ENCODE assay signal across 12 cellular contexts in genomic region chr5:158434749-158435148, GRCh38.
DNase-seq lines count a peak whose midpoint lies in the region; ATAC-seq, FAIRE-seq and TF ChIP-seq lines count a peak whose summit lies in the region.
"Had no signal": no experiment of that assay in that cellular context is flagged by ENCODE, and none has a peak within 500 bp of the region (broad histone marks: within the 10 kb centered on the region; RNA-seq: fewer than 3 reads in every experiment).

No MANE protein-coding gene starts in this region.

- H3K79me2 ChIP-seq in smooth muscle cell (ENCODE audit: low read depth): no peaks in the 10 kb centered on the region

- H3F3A ChIP-seq in smooth muscle cell (ENCODE audit: low read depth): no peaks in the 10 kb centered on the region

- peak overlapping the region; percentile 49 for H3K27ac Mint-ChIP-seq in activated T-cell treated with anti-CD3 and anti-CD28 coated beads, Interleukin-2, amount 50 U/mL, for 24 hours
- H3K27ac Mint-ChIP-seq in activated B cell treated with CpG ODN at 0.5 μM for 24 hours: peak overlapping the region; percentile 33
- H3K27ac Mint-ChIP-seq: GM23338 had no signal

- peaks cover 5% of the 10 kb centered on the region for H3K9me3 Mint-ChIP-seq in activated T-cell treated with anti-CD3 and anti-CD28 coated beads, Interleukin-2, amount 50 U/mL, for 24 hours
- no peaks in the 10 kb centered on the region for H3K9me3 Mint-ChIP-seq in activated B cell treated with CpG ODN at 0.5 μM for 24 hours
- H3K9me3 Mint-ChIP-seq: GM23338 had no signal

- intact Hi-C loops in activated B cell treated with CpG ODN at 0.5 μM for 24 hours (cut with micrococcal nuclease): loop anchor here (5.0 to 10.0 kb wide), 2 partner anchors 37 to 670 kb away; no protein-coding TSS in a partner anchor

- TF ChIP-seq CTCF in activated B cell treated with CpG ODN at 0.5 μM for 24 hours (IDR thresholded peaks at IDR 0.05) (no peak), smooth muscle cell (IDR thresholded peaks at IDR 0.05; ENCODE audit: borderline replicate concordance, insufficient read depth, poor library complexity, severe bottlenecking) (no peak)

- H3K36me3 Mint-ChIP-seq in activated T-cell treated with anti-CD3 and anti-CD28 coated beads, Interleukin-2, amount 50 U/mL, for 24 hours (ENCODE audit: low read depth): no peaks in the 10 kb centered on the region
- no peaks in the 10 kb centered on the region for H3K36me3 Mint-ChIP-seq in activated B cell treated with CpG ODN at 0.5 μM for 24 hours (ENCODE audit: low read depth)

- DNase-seq in activated T-cell treated with anti-CD3 and anti-CD28 coated beads, Interleukin-2, amount 50 U/mL, for 24 hours: no peak
- DNase-seq in activated T-cell treated with anti-CD3 and anti-CD28 coated beads for 4 hours (no peak), activated B cell treated with CpG ODN at 0.5 μM for 24 hours (no peak), smooth muscle cell (lab: John Stamatoyannopoulos, UW; ENCODE audit: unreplicated experiment) (no peak), GM19239 (ENCODE audit: insufficient read length, low spot score) (no peak), erythroblast (lab: John Stamatoyannopoulos, UW) (no peak), NCI-H510A treated with DMSO at 0.1 percent for 48 hours (lab: John Stamatoyannopoulos, UW) (no peak)
- DNase-seq: DMS153, thyroid gland had no signal

- no peak for TF ChIP-seq POLR2A in erythroblast (IDR thresholded peaks at IDR 0.05; ENCODE audit: low read length)

- no peaks in the 10 kb centered on the region for H3K4me1 ChIP-seq in smooth muscle cell (ENCODE audit: low read depth)
- H3K4me1 ChIP-seq: thyroid gland had no signal

- peak overlapping the region; percentile 1 for H3K4me2 ChIP-seq in smooth muscle cell
- H3K4me2 ChIP-seq: GM23338 had no signal

- H3K4me3 Mint-ChIP-seq in activated T-cell treated with anti-CD3 and anti-CD28 coated beads, Interleukin-2, amount 50 U/mL, for 24 hours: peak overlapping the region; percentile 37
- no peak overlapping the region for H3K4me3 Mint-ChIP-seq in activated B cell treated with CpG ODN at 0.5 μM for 24 hours
- H3K4me3 Mint-ChIP-seq: GM23338 had no signal

- H3K4me1 Mint-ChIP-seq in activated T-cell treated with anti-CD3 and anti-CD28 coated beads, Interleukin-2, amount 50 U/mL, for 24 hours (ENCODE audit: low read depth): peaks cover 60% of the 10 kb centered on the region
- H3K4me1 Mint-ChIP-seq in activated B cell treated with CpG ODN at 0.5 μM for 24 hours: peaks cover 77% of the 10 kb centered on the region
- H3K4me1 Mint-ChIP-seq: GM23338 had no signal

- FAIRE-seq in GM19239 (lab: Jason Lieb, UNC): no peak
- FAIRE-seq: A204.1 had no signal

- H2AFZ ChIP-seq in smooth muscle cell (ENCODE audit: low read depth): no peak overlapping the region
- H2AFZ ChIP-seq: GM23338 had no signal

- H3K36me3 ChIP-seq in smooth muscle cell (ENCODE audit: low read depth): no peaks in the 10 kb centered on the region
- H3K36me3 ChIP-seq: thyroid gland had no signal

- CTCF ChIA-PET in activated B cell treated with CpG ODN at 0.5 μM for 24 hours (lab: Charles Lee): interaction anchor here (1.5 kb wide), 1 partner anchor 16 kb away, joined by 3 read pairs; no protein-coding TSS in a partner anchor

- H3K9me3 ChIP-seq in smooth muscle cell (replicated peaks; ENCODE audit: low read depth): no peaks in the 10 kb centered on the region
- H3K9me3 ChIP-seq: thyroid gland had no signal

- no peaks in the 10 kb centered on the region for H3K27me3 Mint-ChIP-seq in activated T-cell treated with anti-CD3 and anti-CD28 coated beads, Interleukin-2, amount 50 U/mL, for 24 hours
- no peaks in the 10 kb centered on the region for H3K27me3 Mint-ChIP-seq in activated B cell treated with CpG ODN at 0.5 μM for 24 hours

- no peak overlapping the region for H3K4me3 ChIP-seq in smooth muscle cell
- H3K4me3 ChIP-seq: GM23338, thyroid gland had no signal

- H3K27ac ChIP-seq in smooth muscle cell (ENCODE audit: low read depth): no peak overlapping the region
- H3K27ac ChIP-seq: thyroid gland had no signal

- WGBS in smooth muscle cell (ENCODE audit: low lambda C conversion rate): 47% methylated on average over 2 of the region's 2 CpGs

- ATAC-seq in HG02943 (IDR thresholded peaks at IDR 0.05; ENCODE audit: low read depth, unreplicated experiment) (peak; percentile 12), activated B cell treated with CpG ODN at 0.5 μM for 24 hours (ENCODE audit: low read depth) (no peak)
- ATAC-seq: GM23338 had no signal

- no peaks in the 10 kb centered on the region for H3K27me3 ChIP-seq in smooth muscle cell (ENCODE audit: low read depth)
- H3K27me3 ChIP-seq: thyroid gland had no signal

- H3K9ac ChIP-seq in smooth muscle cell (ENCODE audit: low read depth): no peak overlapping the region

- no peaks in the 10 kb centered on the region for H4K20me1 ChIP-seq in smooth muscle cell (ENCODE audit: low read depth)

- POLR2A ChIA-PET in activated B cell treated with CpG ODN at 0.5 μM for 24 hours (lab: Charles Lee): interaction anchor here (1.0 kb wide), 2 partner anchors 13 to 77 kb away, joined by 3 read pairs; no protein-coding TSS in a partner anchor
